In the genomic region with DNA sequence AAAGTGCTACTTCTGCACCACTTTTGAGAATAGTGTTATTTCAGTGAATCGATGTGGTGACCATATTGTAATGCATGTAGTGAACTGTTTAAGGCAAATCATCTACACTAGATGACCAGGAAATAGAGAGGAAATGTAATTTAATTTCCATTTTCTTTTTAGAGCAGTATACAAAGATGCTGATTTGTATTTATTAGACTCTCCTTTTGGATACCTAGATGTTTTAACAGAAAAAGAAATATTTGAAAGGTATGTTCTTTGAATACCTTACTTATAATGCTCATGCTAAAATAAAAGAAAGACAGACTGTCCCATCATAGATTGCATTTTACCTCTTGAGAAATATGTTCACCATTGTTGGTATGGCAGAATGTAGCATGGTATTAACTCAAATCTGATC, we compare ENCODE assay signal across 21 cellular contexts.
"Had no signal": no experiment of that assay in that cellular context is flagged by ENCODE, and none has a peak within 500 bp of the region (broad histone marks: within the 10 kb centered on the region; RNA-seq: fewer than 3 reads in every experiment).

No MANE protein-coding gene starts in this region.

- H3K27ac Mint-ChIP-seq: dendritic cell treated with granulocyte-macrophage colony-stimulating factor and Interleukin-4, amounts not matched to agents 40 ng/mL and 50 ng/mL, for 4 days; memory B cell; naive thymus-derived CD4-positive, alpha-beta T cell had no signal

- DNase-seq: colonic mucosa; cortex of kidney; effector CD8-positive, alpha-beta T cell; foreskin keratinocyte; heart left ventricle; hippocampal formation; left cardiac atrium; left lung; left ventricle myocardium superior; lower lobe of right lung; mesendoderm; midbrain; naive thymus-derived CD4-positive, alpha-beta T cell had no signal

- H3K4me3 Mint-ChIP-seq: dendritic cell treated with granulocyte-macrophage colony-stimulating factor and Interleukin-4, amounts not matched to agents 40 ng/mL and 50 ng/mL, for 4 days; memory B cell; naive thymus-derived CD4-positive, alpha-beta T cell had no signal

- H3K36me3 ChIP-seq: colonic mucosa, esophagus muscularis mucosa, gastroesophageal sphincter, heart left ventricle, left lung, lower lobe of right lung had no signal

- H3K9me3 Mint-ChIP-seq: dendritic cell treated with granulocyte-macrophage colony-stimulating factor and Interleukin-4, amounts not matched to agents 40 ng/mL and 50 ng/mL, for 4 days had no signal

- ATAC-seq: foreskin keratinocyte; gastroesophageal sphincter; heart left ventricle; left cardiac atrium; left lung; left ventricle myocardium superior; lower lobe of right lung; naive thymus-derived CD4-positive, alpha-beta T cell had no signal

- H3K9me3 ChIP-seq: colonic mucosa, esophagus muscularis mucosa, gastroesophageal sphincter, heart left ventricle, left lung, lower lobe of right lung had no signal

- FAIRE-seq: endothelial cell of umbilical vein, frontal cortex, islet of Langerhans, keratinocyte had no signal

- H3K27ac ChIP-seq: colonic mucosa, esophagus muscularis mucosa, foreskin keratinocyte, gastroesophageal sphincter, heart left ventricle, left lung, lower lobe of right lung had no signal

- H3K27me3 Mint-ChIP-seq: dendritic cell treated with granulocyte-macrophage colony-stimulating factor and Interleukin-4, amounts not matched to agents 40 ng/mL and 50 ng/mL, for 4 days; memory B cell had no signal

- H3K4me1 Mint-ChIP-seq: memory B cell had no signal

- H3K4me3 ChIP-seq: colonic mucosa, esophagus muscularis mucosa, gastroesophageal sphincter, heart left ventricle, left lung, lower lobe of right lung had no signal

- H3K36me3 Mint-ChIP-seq: memory B cell; naive thymus-derived CD4-positive, alpha-beta T cell had no signal

- H3K27me3 ChIP-seq: colonic mucosa, esophagus muscularis mucosa, gastroesophageal sphincter, heart left ventricle, left lung had no signal

- H3K4me1 ChIP-seq: esophagus muscularis mucosa, foreskin keratinocyte, gastroesophageal sphincter, heart left ventricle, left lung, lower lobe of right lung had no signal
